ENCODE assay signal across 14 cellular contexts in genomic region chr4:136713140-136713539, GRCh38.
DNase-seq lines count a peak whose midpoint lies in the region; ATAC-seq and TF ChIP-seq lines count a peak whose summit lies in the region.
"Had no signal": no experiment of that assay in that cellular context is flagged by ENCODE, and none has a peak within 500 bp of the region (broad histone marks: within the 10 kb centered on the region; RNA-seq: fewer than 3 reads in every experiment).

No MANE protein-coding gene starts in this region.

- no peaks in the 10 kb centered on the region for H3K27me3 ChIP-seq in GM23338 (ENCODE audit: insufficient read depth)
- no peaks in the 10 kb centered on the region for H3K27me3 ChIP-seq in RWPE2 (ENCODE audit: insufficient read depth, poor library complexity, severe bottlenecking)
- no peaks in the 10 kb centered on the region for H3K27me3 ChIP-seq in fibroblast of lung (ENCODE audit: control insufficient read depth, insufficient read depth, low read length)
- H3K27me3 ChIP-seq in left lung = no peaks in the 10 kb centered on the region
- H3K27me3 ChIP-seq in adrenal gland = no peaks in the 10 kb centered on the region
- H3K27me3 ChIP-seq: BLaER1 treated with 17β-estradiol and CSF1 and Interleukin-3, amounts not matched to agents 10 nM and 100 nM; gastrocnemius medialis; suprapubic skin had no signal

- DNase-seq in ACHN = peak; percentile 58
- peak; percentile 36 for DNase-seq in GM23338 (ENCODE audit: low spot score)
- no peak for DNase-seq in RWPE2 (ENCODE audit: low spot score)
- DNase-seq in fibroblast of lung (ENCODE audit: low read depth in 2 of 2) = peak; percentile 17 to 42
- DNase-seq in T-helper 1 cell = no peak
- DNase-seq in left lung = no peak
- DNase-seq in adrenal gland = no peak
- DNase-seq: activated CD4-positive, alpha-beta T cell treated with anti-CD3 and anti-CD28 coated beads, Interleukin-2, amount 10 ng/mL, durations not matched to agents 24 days and 14 days; gastrocnemius medialis; Karpas-422; stimulated activated CD4-positive, alpha-beta T cell treated with anti-CD3 and anti-CD28 coated beads, Interleukin-2, amount 100 ng/mL, for 24 hours had no signal

- no peaks in the 10 kb centered on the region for H4K20me1 ChIP-seq in GM23338 (replicated peaks; ENCODE audit: insufficient read depth)
- no peaks in the 10 kb centered on the region for H4K20me1 ChIP-seq in fibroblast of lung (ENCODE audit: control insufficient read depth, extremely low read depth, insufficient read depth, low read length)
- H4K20me1 ChIP-seq: BLaER1 treated with 17β-estradiol and CSF1 and Interleukin-3, amounts not matched to agents 10 nM and 100 nM had no signal

- no peaks in the 10 kb centered on the region for H3K9me3 ChIP-seq in RWPE2 (ENCODE audit: severe bottlenecking)
- no peaks in the 10 kb centered on the region for H3K9me3 ChIP-seq in fibroblast of lung (ENCODE audit: control insufficient read depth, insufficient read depth, low read depth, low read length)
- peaks cover 0 to 5% of the 10 kb centered on the region in 2 donors for H3K9me3 ChIP-seq in left lung
- H3K9me3 ChIP-seq in adrenal gland (replicated peaks in 1 of 3) = no peaks in the 10 kb centered on the region
- H3K9me3 ChIP-seq: gastrocnemius medialis, suprapubic skin had no signal

- ATAC-seq in GM23338 = no peak
- peak; percentile 49; the same call in 1 of the 3 replicates for ATAC-seq in RWPE2 (ENCODE audit: low read depth)
- ATAC-seq in left lung = no peak
- no peak for ATAC-seq in HG02571 (IDR thresholded peaks at IDR 0.05; ENCODE audit: unreplicated experiment)
- ATAC-seq: gastrocnemius medialis had no signal

- peaks cover 4% of the 10 kb centered on the region for H3K27me3 Mint-ChIP-seq in GM23338 (ENCODE audit: insufficient read depth, low read depth, poor library complexity)
- H3K27me3 Mint-ChIP-seq: activated CD4-positive, alpha-beta T cell treated with anti-CD3 and anti-CD28 coated beads, Interleukin-2, amount 10 ng/mL, durations not matched to agents 24 days and 14 days had no signal

- in situ Hi-C loops in ACHN (cut with HindIII; ENCODE audit: low pct_ligation_motif_present, low pct_unique_long_range_greater_than_20kb, low sequenced_read_pairs) = no loop called here

- peaks cover 13% of the 10 kb centered on the region; the same call in 2 of the 3 replicates for H3K9me3 Mint-ChIP-seq in GM23338
- H3K9me3 Mint-ChIP-seq: activated CD4-positive, alpha-beta T cell treated with anti-CD3 and anti-CD28 coated beads, Interleukin-2, amount 10 ng/mL, durations not matched to agents 24 days and 14 days had no signal

- WGBS in adrenal gland, 4 donors = 25 to 36% (median 30%) methylated on average over 1 of the region's 1 CpG

- H3K4me1 Mint-ChIP-seq in GM23338 = no peaks in the 10 kb centered on the region
- H3K4me1 Mint-ChIP-seq: activated CD4-positive, alpha-beta T cell treated with anti-CD3 and anti-CD28 coated beads, Interleukin-2, amount 10 ng/mL, durations not matched to agents 24 days and 14 days had no signal

- no peak overlapping the region for H3K27ac Mint-ChIP-seq in GM23338
- H3K27ac Mint-ChIP-seq: activated CD4-positive, alpha-beta T cell treated with anti-CD3 and anti-CD28 coated beads, Interleukin-2, amount 10 ng/mL, durations not matched to agents 24 days and 14 days had no signal

- H3K4me3 ChIP-seq in GM23338 (no peak overlapping the region), RWPE2 (ENCODE audit: severe bottlenecking) (no peak overlapping the region), fibroblast of lung (replicated peaks in 1 of 4; ENCODE audit: control extremely low read depth in 1 of 4, insufficient read depth in 1 of 4, low read depth in 3 of 4, low read length in 4 of 4) (peak overlapping the region in 1 of 4 experiments; percentile 25), left lung (no peak overlapping the region), adrenal gland (no peak overlapping the region)
- H3K4me3 ChIP-seq: BLaER1 treated with 17β-estradiol and CSF1 and Interleukin-3, amounts not matched to agents 10 nM and 100 nM; gastrocnemius medialis; suprapubic skin had no signal

- no peaks in the 10 kb centered on the region for H3K79me2 ChIP-seq in GM23338 (replicated peaks; ENCODE audit: insufficient read depth)
- no peaks in the 10 kb centered on the region for H3K79me2 ChIP-seq in fibroblast of lung (ENCODE audit: control insufficient read depth, insufficient read depth, low read length)

- no peak overlapping the region for H3K4me2 ChIP-seq in GM23338
- H3K4me2 ChIP-seq in fibroblast of lung (ENCODE audit: extremely low read depth, insufficient read depth, low read length) = peak overlapping the region; percentile 67
- H3K4me2 ChIP-seq: BLaER1 treated with 17β-estradiol and CSF1 and Interleukin-3, amounts not matched to agents 10 nM and 100 nM had no signal

- H3K36me3 ChIP-seq in GM23338 (ENCODE audit: insufficient read depth) (no peaks in the 10 kb centered on the region; the same call in 1 of the 2 replicates), RWPE2 (ENCODE audit: low read depth) (no peaks in the 10 kb centered on the region), fibroblast of lung (ENCODE audit: control insufficient read depth, insufficient read depth, low read length) (no peaks in the 10 kb centered on the region), left lung (no peaks in the 10 kb centered on the region), adrenal gland (replicated peaks in 1 of 2) (no peaks in the 10 kb centered on the region)
- H3K36me3 ChIP-seq: BLaER1 treated with 17β-estradiol and CSF1 and Interleukin-3, amounts not matched to agents 10 nM and 100 nM; gastrocnemius medialis; suprapubic skin had no signal

- intact Hi-C loops in left lung (cut with DNase I) (no loop called here), adrenal gland (cut with DNase I) (no loop called here)

- no peak for TF ChIP-seq POLR2A in adrenal gland (IDR thresholded peaks at IDR 0.05)

- H2AFZ ChIP-seq in GM23338 (no peak overlapping the region), fibroblast of lung (ENCODE audit: low read length) (peak overlapping the region; percentile 37)

- H3K27ac ChIP-seq in GM23338 (ENCODE audit: low read depth) (no peak overlapping the region), RWPE2 (ENCODE audit: poor library complexity, severe bottlenecking) (no peak overlapping the region), fibroblast of lung (ENCODE audit: insufficient read depth, low read length) (no peak overlapping the region), left lung (no peak overlapping the region), adrenal gland (no peak overlapping the region)
- H3K27ac ChIP-seq: BLaER1 treated with 17β-estradiol and CSF1 and Interleukin-3, amounts not matched to agents 10 nM and 100 nM; gastrocnemius medialis; suprapubic skin had no signal

- H3K9me2 ChIP-seq in GM23338 (ENCODE audit: insufficient read depth) = no peaks in the 10 kb centered on the region

- TF ChIP-seq CTCF in GM23338 (conservative IDR thresholded peaks at IDR 0.05; ENCODE audit: low read depth in 2 of 2) (peak; percentile 27 to 59; a peak in 3 of 4 replicates), RWPE2 (IDR thresholded peaks at IDR 0.05; ENCODE audit: poor library complexity, severe bottlenecking) (no peak), fibroblast of lung (conservative IDR thresholded peaks at IDR 0.05 in 1 of 2, IDR thresholded peaks at IDR 0.05 in 1 of 2; ENCODE audit: low read depth in 1 of 2, low read length in 2 of 2) (peak; percentile 22 to 31), left lung (IDR thresholded peaks at IDR 0.05) (no peak), adrenal gland (IDR thresholded peaks at IDR 0.05) (no peak)

- no peak overlapping the region for H3K4me3 Mint-ChIP-seq in GM23338
- H3K4me3 Mint-ChIP-seq: activated CD4-positive, alpha-beta T cell treated with anti-CD3 and anti-CD28 coated beads, Interleukin-2, amount 10 ng/mL, durations not matched to agents 24 days and 14 days had no signal

- no peaks in the 10 kb centered on the region for H3K4me1 ChIP-seq in GM23338 (ENCODE audit: insufficient read depth)
- H3K4me1 ChIP-seq in RWPE2 (ENCODE audit: insufficient read depth, poor library complexity, severe bottlenecking) = no peaks in the 10 kb centered on the region
- no peaks in the 10 kb centered on the region for H3K4me1 ChIP-seq in fibroblast of lung (ENCODE audit: control insufficient read depth, extremely low read depth, insufficient read depth, low read length)
- H3K4me1 ChIP-seq in left lung = no peaks in the 10 kb centered on the region
- H3K4me1 ChIP-seq in adrenal gland (replicated peaks in 1 of 2) = no peaks in the 10 kb centered on the region
- H3K4me1 ChIP-seq: BLaER1 treated with 17β-estradiol and CSF1 and Interleukin-3, amounts not matched to agents 10 nM and 100 nM; gastrocnemius medialis; suprapubic skin had no signal

- peaks cover 14% of the 10 kb centered on the region; the same call in 2 of the 3 replicates for H3K36me3 Mint-ChIP-seq in GM23338 (ENCODE audit: low read depth)

- no peak overlapping the region for H3K9ac ChIP-seq in fibroblast of lung (ENCODE audit: insufficient read depth, low read length)
- H3K9ac ChIP-seq: BLaER1 treated with 17β-estradiol and CSF1 and Interleukin-3, amounts not matched to agents 10 nM and 100 nM had no signal

- H3F3A ChIP-seq in GM23338 (replicated peaks; ENCODE audit: low read depth) = no peaks in the 10 kb centered on the region

TF ChIP-seq in GM23338, 12 proteins besides CTCF, POLR2A, EP300 and RAD21 (continues in another document):
- TF ChIP-seq CREB1 (CRISPR knock-in tag; IDR thresholded peaks at IDR 0.05; ENCODE audit: low read depth) = no peak
- TF ChIP-seq STAT1 (IDR thresholded peaks at IDR 0.05; ENCODE audit: unreplicated experiment) = no peak
- no peak for TF ChIP-seq JUNB (IDR thresholded peaks at IDR 0.05; ENCODE audit: unreplicated experiment)
- no peak for TF ChIP-seq ETS1 (IDR thresholded peaks at IDR 0.05)
- no peak for TF ChIP-seq EZH2 (IDR thresholded peaks at IDR 0.05; ENCODE audit: low read depth, unreplicated experiment)

Comparison
In these comparisons a context has a peak if more than half of its experiments do, and no peak if none do; other contexts are left out.
1. DNase-seq: peak in ACHN (single experiment), GM23338 (single experiment) and fibroblast of lung (2 of 2); none in RWPE2 (single experiment), T-helper 1 cell (0 of 5), left lung (0 of 2) and adrenal gland (0 of 7).
2. CTCF ChIP-seq: peak in GM23338 (2 of 2) and fibroblast of lung (2 of 2); none in RWPE2 (single experiment), left lung (0 of 2) and adrenal gland (0 of 6).